In the genomic region with DNA sequence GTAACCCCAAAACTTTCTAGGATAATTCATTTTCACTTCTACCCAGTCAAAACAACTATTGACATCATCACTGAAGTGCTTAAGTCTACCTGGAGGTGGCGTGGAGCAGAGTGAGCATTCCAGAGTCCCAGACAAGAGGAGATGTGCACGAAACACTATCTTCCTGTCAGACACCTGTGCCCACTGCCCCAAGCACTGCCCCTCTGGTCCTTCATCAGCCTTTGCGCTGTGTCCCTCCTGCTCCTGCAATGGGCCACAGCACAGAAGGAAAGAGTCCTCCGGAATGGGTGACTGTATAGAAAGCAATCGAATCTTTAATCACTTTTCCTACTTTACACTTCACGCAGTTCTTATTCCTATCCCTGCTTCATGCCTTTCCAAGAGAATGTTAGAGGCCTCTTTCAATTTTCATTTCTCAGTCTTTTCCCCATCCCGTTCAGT, we compare ENCODE assay signal across 8 cellular contexts. TPM values are rescaled to one million over a fixed set of nuclear protein-coding genes. Genes with fewer than 3 reads are reported as not detected.
DNase-seq lines count a peak whose midpoint lies in the region; ATAC-seq and TF ChIP-seq lines count a peak whose summit lies in the region.

No MANE protein-coding gene starts in this region.

- no peak overlapping the region for H3K4me3 ChIP-seq in MG63

- peaks cover 14% of the 10 kb centered on the region for H3K4me1 Mint-ChIP-seq in activated CD4-positive, alpha-beta T cell treated with anti-CD3 and anti-CD28 coated beads for 36 hours
- H3K4me1 Mint-ChIP-seq in natural killer cell = peaks cover 0 to 5% of the 10 kb centered on the region in 2 donors

- no peaks in the 10 kb centered on the region for H3K9me3 Mint-ChIP-seq in activated CD4-positive, alpha-beta T cell treated with anti-CD3 and anti-CD28 coated beads for 36 hours (ENCODE audit: low read depth)
- H3K9me3 Mint-ChIP-seq in natural killer cell = peaks cover 9 to 14% of the 10 kb centered on the region in 2 donors

- DNase-seq in activated CD4-positive, alpha-beta T cell treated with anti-CD3 and anti-CD28 coated beads for 36 hours = peak; percentile 33
- DNase-seq in activated CD4-positive, alpha-beta T cell treated with anti-CD3 and anti-CD28 coated beads, Interleukin-2, amount 50 U/mL, for 1 hour = no peak
- DNase-seq in M059J (ENCODE audit: low read depth) = peak; percentile 51
- DNase-seq in left colon = peak in 1 of 2 donors; percentile 4
- DNase-seq in MG63 = no peak
- DNase-seq in natural killer cell = no peak

- no peaks in the 10 kb centered on the region for H3K36me3 Mint-ChIP-seq in activated CD4-positive, alpha-beta T cell treated with anti-CD3 and anti-CD28 coated beads for 36 hours (ENCODE audit: low read depth)
- H3K36me3 Mint-ChIP-seq in natural killer cell = peaks cover 7% of the 10 kb centered on the region

- H3K27ac ChIP-seq in angular gyrus (ENCODE audit: low read depth, low read length) = peak overlapping the region; percentile 88

- POLR2A ChIA-PET in activated CD4-positive, alpha-beta T cell treated with anti-CD3 and anti-CD28 coated beads for 36 hours (lab: Charles Lee) = no interaction called here

- no peak overlapping the region for H3K27ac Mint-ChIP-seq in activated CD4-positive, alpha-beta T cell treated with anti-CD3 and anti-CD28 coated beads for 36 hours
- no peak overlapping the region for H3K27ac Mint-ChIP-seq in natural killer cell

- intact Hi-C loops in activated CD4-positive, alpha-beta T cell treated with anti-CD3 and anti-CD28 coated beads for 36 hours (cut with DNase I, micrococcal nuclease) = no loop called here
- intact Hi-C loops in left colon (cut with DNase I, micrococcal nuclease) (no loop called here), natural killer cell (cut with micrococcal nuclease) (no loop called here)

- TF ChIP-seq CTCF in natural killer cell (IDR thresholded peaks at IDR 0.05) = no peak

- H3K36me3 ChIP-seq in MG63 = no peaks in the 10 kb centered on the region

- peak; percentile 74 for ATAC-seq in activated CD4-positive, alpha-beta T cell treated with anti-CD3 and anti-CD28 coated beads for 36 hours
- ATAC-seq in GM21786 (IDR thresholded peaks at IDR 0.05; ENCODE audit: unreplicated experiment) (peak; percentile 79), left colon (peak; percentile 52), natural killer cell (no peak)

- H3K9me3 ChIP-seq in MG63 = no peaks in the 10 kb centered on the region

- peaks cover 41% of the 10 kb centered on the region for H3K27me3 ChIP-seq in MG63

- H3K4me3 Mint-ChIP-seq in activated CD4-positive, alpha-beta T cell treated with anti-CD3 and anti-CD28 coated beads for 36 hours = no peak overlapping the region
- no peak overlapping the region for H3K4me3 Mint-ChIP-seq in natural killer cell

- H3K27me3 Mint-ChIP-seq in activated CD4-positive, alpha-beta T cell treated with anti-CD3 and anti-CD28 coated beads for 36 hours = peaks cover 45% of the 10 kb centered on the region
- peaks cover 24 to 31% of the 10 kb centered on the region in 2 donors for H3K27me3 Mint-ChIP-seq in natural killer cell (ENCODE audit: low read depth in 2 of 2)

- CTCF ChIA-PET in activated CD4-positive, alpha-beta T cell treated with anti-CD3 and anti-CD28 coated beads for 36 hours (lab: Charles Lee) = no interaction called here

RNA-seq across cellular contexts. Expression of gene GRIA4, which starts 0.5 kb away (rescaled TPM):
- total RNA-seq in activated CD4-positive, alpha-beta T cell treated with anti-CD3 and anti-CD28 coated beads for 36 hours = not detected
- 0.10 TPM in 1 of 2 replicates, not detected in the other for total RNA-seq in M059J (2014; rRNA removed; shearing (Covaris generic))
- total RNA-seq in left colon (1 to 10 TPM in 1 of 2 donors, under 1 TPM in 1; 0.89 to 2.5 TPM), natural killer cell (not detected)
- total RNA-seq in MG63 (2014; rRNA removed; shearing (Covaris generic); ENCODE audit: low replicate concordance) = not detected in 2 replicates

Comparison
In these comparisons a context has a peak if more than half of its experiments do, and no peak if none do; other contexts are left out.
1. DNase-seq: peak in activated CD4-positive, alpha-beta T cell treated with anti-CD3 and anti-CD28 coated beads for 36 hours (single experiment) and M059J (single experiment); none in activated CD4-positive, alpha-beta T cell treated with anti-CD3 and anti-CD28 coated beads, Interleukin-2, amount 50 U/mL, for 1 hour (single experiment), MG63 (single experiment) and natural killer cell (single experiment).
2. ATAC-seq: peak in activated CD4-positive, alpha-beta T cell treated with anti-CD3 and anti-CD28 coated beads for 36 hours (single experiment), GM21786 (single experiment) and left colon (single experiment); none in natural killer cell (0 of 3).